12 cellular contexts compared by ENCODE assay signal in genomic region chr5:159309689-159310433, GRCh38. TPM values are rescaled to one million over a fixed set of nuclear protein-coding genes. Genes with fewer than 3 reads are reported as not detected.
DNase-seq lines count a peak whose midpoint lies in the region; ATAC-seq and TF ChIP-seq lines count a peak whose summit lies in the region.
"Had no signal": no experiment of that assay in that cellular context is flagged by ENCODE, and none has a peak within 500 bp of the region (broad histone marks: within the 10 kb centered on the region; RNA-seq: fewer than 3 reads in every experiment).

No MANE protein-coding gene starts in this region.

- intact Hi-C loops in Right ventricle myocardium superior (cut with DNase I) (no loop called here), thyroid gland (cut with DNase I) (no loop called here)

- H3K36me3 Mint-ChIP-seq in T-cell, result no peaks in the 10 kb centered on the region
- H3K36me3 Mint-ChIP-seq: activated CD8-positive, alpha-beta memory T cell treated with anti-CD3 and anti-CD28 coated beads, Interleukin-2, amount 10 ng/mL, durations not matched to agents 7 days and 5 days had no signal

- TF ChIP-seq CTCF in right atrium auricular region (IDR thresholded peaks at IDR 0.05), result no peak
- no peak for TF ChIP-seq CTCF in thyroid gland (IDR thresholded peaks at IDR 0.05)

- CTCF ChIA-PET in T-cell (lab: Charles Lee), result interaction anchor here (0.5 to 1.9 kb wide), 6 partner anchors 8 to 1780 kb away, joined by 3 to 11 read pairs (median 4); no protein-coding TSS in a partner anchor

- TF ChIP-seq POLR2A in thyroid gland (IDR thresholded peaks at IDR 0.05), result no peak

- DNase-seq in Right ventricle myocardium superior (no peak), right atrium auricular region (ENCODE audit: low spot score) (no peak), T-cell (no peak), thyroid gland (peak; percentile 5 to 16), left lobe of liver (ENCODE audit: low spot score) (no peak), mesenteric fat pad (ENCODE audit: low spot score) (no peak), NCI-H1436 treated with DMSO at 0.1 percent for 48 hours (lab: John Stamatoyannopoulos, UW) (no peak)
- DNase-seq: activated CD8-positive, alpha-beta memory T cell treated with anti-CD3 and anti-CD28 coated beads, Interleukin-2, amount 10 ng/mL, durations not matched to agents 7 days and 5 days; NCI-H2081 treated with DMSO at 0.1 percent for 48 hours had no signal

- H3K27ac ChIP-seq in right atrium auricular region (no peak overlapping the region), iPS-20b (ENCODE audit: low read length) (no peak overlapping the region), thyroid gland (no peak overlapping the region)

- H3K36me3 ChIP-seq in right atrium auricular region, result no peaks in the 10 kb centered on the region
- no peaks in the 10 kb centered on the region for H3K36me3 ChIP-seq in iPS-20b (ENCODE audit: insufficient read depth, low read depth, low read length)
- no peaks in the 10 kb centered on the region for H3K36me3 ChIP-seq in thyroid gland

- H3K9me3 ChIP-seq in right atrium auricular region (no peaks in the 10 kb centered on the region), iPS-20b (ENCODE audit: insufficient read depth, low read depth, low read length) (no peaks in the 10 kb centered on the region), thyroid gland (no peaks in the 10 kb centered on the region)

- no peaks in the 10 kb centered on the region for H3K9me3 Mint-ChIP-seq in T-cell

- no peak overlapping the region for H3K4me3 ChIP-seq in right atrium auricular region
- peak overlapping the region; percentile 57 for H3K4me3 ChIP-seq in iPS-20b (ENCODE audit: low read length)
- H3K4me3 ChIP-seq in thyroid gland (replicated peaks in 1 of 3), result no peak overlapping the region

- H3K4me1 Mint-ChIP-seq in T-cell, result peaks cover 9 to 11% (median 10%) of the 10 kb centered on the region in 3 donors

- H3K27me3 ChIP-seq in right atrium auricular region, result no peaks in the 10 kb centered on the region
- H3K27me3 ChIP-seq in iPS-20b (ENCODE audit: insufficient read depth, low read length), result peaks cover 41% of the 10 kb centered on the region
- no peaks in the 10 kb centered on the region for H3K27me3 ChIP-seq in thyroid gland

- ATAC-seq in Right ventricle myocardium superior (ENCODE audit: poor library complexity) (peak; percentile 64), T-cell (replicated peaks in 1 of 4) (no peak), left lobe of liver (no peak)
- ATAC-seq: SK-N-SH treated with all-trans-retinoic acid at 6 μM for 48 hours had no signal

- peak overlapping the region in 2 of 3 donors; percentile 25 to 70 for H3K4me3 Mint-ChIP-seq in T-cell
- H3K4me3 Mint-ChIP-seq: activated CD8-positive, alpha-beta memory T cell treated with anti-CD3 and anti-CD28 coated beads, Interleukin-2, amount 10 ng/mL, durations not matched to agents 7 days and 5 days had no signal

- H3K4me1 ChIP-seq in right atrium auricular region, result no peaks in the 10 kb centered on the region
- H3K4me1 ChIP-seq in iPS-20b (ENCODE audit: insufficient read depth, low read length), result no peaks in the 10 kb centered on the region
- no peaks in the 10 kb centered on the region for H3K4me1 ChIP-seq in thyroid gland

- WGBS in thyroid gland, 2 donors, result 65 to 66% methylated on average over 8 of the region's 8 CpGs

- H3K9ac ChIP-seq in iPS-20b (ENCODE audit: low read depth, low read length), result no peak overlapping the region

- no peak overlapping the region for H3K27ac Mint-ChIP-seq in T-cell
- H3K27ac Mint-ChIP-seq: activated CD8-positive, alpha-beta memory T cell treated with anti-CD3 and anti-CD28 coated beads, Interleukin-2, amount 10 ng/mL, durations not matched to agents 7 days and 5 days had no signal

- H3K27me3 Mint-ChIP-seq in T-cell, result peaks cover 6 to 10% of the 10 kb centered on the region in 2 donors

- POLR2A ChIA-PET in T-cell (lab: Charles Lee), result interaction anchor here (0.6 to 0.9 kb wide), 2 partner anchors 10 to 32 kb away, joined by 3 to 4 read pairs; no protein-coding TSS in a partner anchor

RNA-seq across cellular contexts. Expression of gene IL12B, which starts 20.4 kb away (rescaled TPM):
- not detected for total RNA-seq in Right ventricle myocardium superior
- not detected for total RNA-seq in right atrium auricular region
- total RNA-seq in T-cell, result not detected
- not detected for total RNA-seq in thyroid gland
- total RNA-seq in left lobe of liver, result not detected
- not detected for total RNA-seq in mesenteric fat pad
- total RNA-seq: right cardiac atrium had no signal

RNA-seq across cellular contexts. Expression of gene UBLCP1, which starts 46.8 kb away (rescaled TPM):
- 13.3 TPM for total RNA-seq in Right ventricle myocardium superior
- total RNA-seq in right atrium auricular region, result 10 to 100 TPM; 13.2 to 14.1 TPM
- total RNA-seq in T-cell, result 10 to 100 TPM; 22.3 to 29.4 (median 27.4) TPM
- total RNA-seq in thyroid gland, result 10 to 100 TPM; 14.9 to 21.1 (median 19.3) TPM
- total RNA-seq in left lobe of liver, result 5.9 TPM
- total RNA-seq in mesenteric fat pad, result 20.6 TPM

Comparison
In these comparisons a context has a peak if more than half of its experiments do, and no peak if none do; other contexts are left out.
1. DNase-seq: peak in thyroid gland (2 of 2); none in Right ventricle myocardium superior (single experiment), right atrium auricular region (single experiment), T-cell (0 of 34), left lobe of liver (single experiment), mesenteric fat pad (single experiment) and NCI-H1436 treated with DMSO at 0.1 percent for 48 hours (single experiment).